20 cellular contexts compared by ENCODE assay signal in genomic region chr20:14830899-14831298, GRCh38.
A peak's percentile ranks its signal among the peaks of the same experiment; 100 is the strongest.
DNase-seq lines count a peak whose midpoint lies in the region; ATAC-seq, FAIRE-seq and TF ChIP-seq lines count a peak whose summit lies in the region.
"Had no signal": no experiment of that assay in that cellular context is flagged by ENCODE, and none has a peak within 500 bp of the region (broad histone marks: within the 10 kb centered on the region; RNA-seq: fewer than 3 reads in every experiment).

No MANE protein-coding gene starts in this region.

- peaks cover 2% of the 10 kb centered on the region for H3K9me3 Mint-ChIP-seq in activated T-cell treated with anti-CD3 and anti-CD28 coated beads, Interleukin-2, amount 50 U/mL, for 24 hours
- no peaks in the 10 kb centered on the region for H3K9me3 Mint-ChIP-seq in stimulated activated naive CD8-positive, alpha-beta T cell treated with anti-CD3 and anti-CD28 coated beads, Interleukin-15, amount 100 ng/mL, for 72 hours
- H3K9me3 Mint-ChIP-seq: T-helper 1 cell treated with Interleukin-12 subunit alpha and Interleukin-12 subunit beta and Interleukin-4 antibody, amounts not matched to agents 30 μg/mL and 1 μg/mL, for 36 hours had no signal

- H3K4me1 ChIP-seq in esophagus muscularis mucosa (no peaks in the 10 kb centered on the region), right atrium auricular region (no peaks in the 10 kb centered on the region)
- H3K4me1 ChIP-seq: stomach, vagina had no signal

- no peaks in the 10 kb centered on the region for H3K4me1 Mint-ChIP-seq in activated T-cell treated with anti-CD3 and anti-CD28 coated beads, Interleukin-2, amount 50 U/mL, for 24 hours (ENCODE audit: low read depth)
- H3K4me1 Mint-ChIP-seq in stimulated activated naive CD8-positive, alpha-beta T cell treated with anti-CD3 and anti-CD28 coated beads, Interleukin-15, amount 100 ng/mL, for 72 hours = no peaks in the 10 kb centered on the region
- H3K4me1 Mint-ChIP-seq: natural killer cell had no signal

- H3K9me3 ChIP-seq in esophagus muscularis mucosa (no peaks in the 10 kb centered on the region), right atrium auricular region (no peaks in the 10 kb centered on the region)
- H3K9me3 ChIP-seq: body of pancreas, stomach, vagina had no signal

- whole genome bisulfite sequencing in esophagus muscularis mucosa = 92% methylated on average over 6 of the region's 6 CpGs

- no peak overlapping the region for H3K4me3 Mint-ChIP-seq in activated T-cell treated with anti-CD3 and anti-CD28 coated beads, Interleukin-2, amount 50 U/mL, for 24 hours
- no peak overlapping the region for H3K4me3 Mint-ChIP-seq in stimulated activated naive CD8-positive, alpha-beta T cell treated with anti-CD3 and anti-CD28 coated beads, Interleukin-15, amount 100 ng/mL, for 72 hours
- H3K4me3 Mint-ChIP-seq: activated naive CD4-positive, alpha-beta T cell treated with anti-CD3 and anti-CD28 coated beads for 36 hours; CD4-positive, alpha-beta T cell; natural killer cell; T-helper 1 cell treated with Interleukin-12 subunit alpha and Interleukin-12 subunit beta and Interleukin-4 antibody, amounts not matched to agents 30 μg/mL and 1 μg/mL, for 36 hours had no signal

- TF ChIP-seq CTCF in esophagus muscularis mucosa (IDR thresholded peaks at IDR 0.05) (no peak), right atrium auricular region (IDR thresholded peaks at IDR 0.05) (no peak)

- H3K36me3 ChIP-seq in esophagus muscularis mucosa (no peaks in the 10 kb centered on the region), right atrium auricular region (no peaks in the 10 kb centered on the region)
- H3K36me3 ChIP-seq: stomach, vagina had no signal

- H3K27me3 ChIP-seq in esophagus muscularis mucosa = no peaks in the 10 kb centered on the region
- H3K27me3 ChIP-seq in right atrium auricular region = no peaks in the 10 kb centered on the region
- H3K27me3 ChIP-seq: body of pancreas, stomach, vagina had no signal

- H3K4me3 ChIP-seq in esophagus muscularis mucosa (no peak overlapping the region), right atrium auricular region (no peak overlapping the region)
- H3K4me3 ChIP-seq: body of pancreas, stomach, vagina had no signal

- H3K27ac ChIP-seq in esophagus muscularis mucosa (replicated peaks in 1 of 4) (no peak overlapping the region), right atrium auricular region (no peak overlapping the region)
- H3K27ac ChIP-seq: body of pancreas, stomach, vagina had no signal

- ATAC-seq in GM19324 (IDR thresholded peaks at IDR 0.05; ENCODE audit: low FRiP score, unreplicated experiment) (peak; percentile 4), HG02642 (IDR thresholded peaks at IDR 0.05; ENCODE audit: poor library complexity, unreplicated experiment) (peak; percentile 12), HG03442 (IDR thresholded peaks at IDR 0.05; ENCODE audit: unreplicated experiment) (peak; percentile 16)
- ATAC-seq in stimulated activated naive CD8-positive, alpha-beta T cell treated with anti-CD3 and anti-CD28 coated beads, Interleukin-15, amount 100 ng/mL, for 72 hours = no peak
- ATAC-seq: body of pancreas, esophagus mucosa, natural killer cell had no signal

- TF ChIP-seq EP300 in esophagus muscularis mucosa (IDR thresholded peaks at IDR 0.05) = no peak

- no peaks in the 10 kb centered on the region for H3K27me3 Mint-ChIP-seq in activated T-cell treated with anti-CD3 and anti-CD28 coated beads, Interleukin-2, amount 50 U/mL, for 24 hours
- H3K27me3 Mint-ChIP-seq in stimulated activated naive CD8-positive, alpha-beta T cell treated with anti-CD3 and anti-CD28 coated beads, Interleukin-15, amount 100 ng/mL, for 72 hours = no peaks in the 10 kb centered on the region
- H3K27me3 Mint-ChIP-seq: CD4-positive, alpha-beta T cell had no signal

- no peak overlapping the region for H3K27ac Mint-ChIP-seq in activated T-cell treated with anti-CD3 and anti-CD28 coated beads, Interleukin-2, amount 50 U/mL, for 24 hours
- H3K27ac Mint-ChIP-seq in stimulated activated naive CD8-positive, alpha-beta T cell treated with anti-CD3 and anti-CD28 coated beads, Interleukin-15, amount 100 ng/mL, for 72 hours = no peak overlapping the region
- H3K27ac Mint-ChIP-seq: activated naive CD4-positive, alpha-beta T cell treated with anti-CD3 and anti-CD28 coated beads for 36 hours; CD4-positive, alpha-beta T cell; natural killer cell; T-helper 1 cell treated with Interleukin-12 subunit alpha and Interleukin-12 subunit beta and Interleukin-4 antibody, amounts not matched to agents 30 μg/mL and 1 μg/mL, for 36 hours had no signal

- intact Hi-C loops in esophagus muscularis mucosa (cut with DNase I) = no loop called here

- H3K36me3 Mint-ChIP-seq in activated T-cell treated with anti-CD3 and anti-CD28 coated beads, Interleukin-2, amount 50 U/mL, for 24 hours (ENCODE audit: low read depth) = no peaks in the 10 kb centered on the region
- H3K36me3 Mint-ChIP-seq: natural killer cell had no signal

- DNase-seq in GM12891 (ENCODE audit: insufficient read length, low spot score) = no peak
- DNase-seq in esophagus muscularis mucosa (ENCODE audit: extremely low spot score) = no peak
- DNase-seq in right atrium auricular region (ENCODE audit: low spot score) = no peak
- no peak for DNase-seq in activated T-cell treated with anti-CD3 and anti-CD28 coated beads, Interleukin-2, amount 50 U/mL, for 24 hours
- DNase-seq in stimulated activated naive CD8-positive, alpha-beta T cell treated with anti-CD3 and anti-CD28 coated beads, Interleukin-15, amount 100 ng/mL, for 72 hours = no peak
- DNase-seq: ACHN; activated CD4-positive, CD25-positive, alpha-beta regulatory T cell treated with anti-CD3 and anti-CD28 coated beads, Interleukin-2, amount 50 U/mL, for 72 hours; activated naive CD4-positive, alpha-beta T cell treated with anti-CD3 and anti-CD28 coated beads for 36 hours; body of pancreas; CD4-positive, alpha-beta T cell; glutamatergic neuron; natural killer cell; NK-92 treated with Interleukin-12 subunit alpha and Interleukin-12 subunit beta, amount 100 ng/mL, for 24 hours; stomach had no signal

- no peak for FAIRE-seq in GM12891 (lab: Jason Lieb, UNC)

- TF ChIP-seq POLR2A in GM12891 (IDR thresholded peaks at IDR 0.05; ENCODE audit: low read depth, low read length) (no peak), esophagus muscularis mucosa (IDR thresholded peaks at IDR 0.05; ENCODE audit: low read depth) (no peak)

TF ChIP-seq in GM12891, 5 proteins besides CTCF, POLR2A, EP300 and RAD21:
- TF ChIP-seq POU2F2 (IDR thresholded peaks at IDR 0.05; ENCODE audit: low read depth, low read length) = peak; percentile 6; the same call in 1 of the 2 replicates
- TF ChIP-seq TAF1 (IDR thresholded peaks at IDR 0.05; ENCODE audit: low read depth, low read length) = no peak
- TF ChIP-seq SPI1 (IDR thresholded peaks at IDR 0.05; ENCODE audit: low read depth, low read length) = peak; percentile 37; the same call in 1 of the 2 replicates
